26 cellular contexts compared by ENCODE assay signal in genomic region chr12:125005652-125006051, GRCh38.
"Had no signal": no experiment of that assay in that cellular context is flagged by ENCODE, and none has a peak within 500 bp of the region (broad histone marks: within the 10 kb centered on the region; RNA-seq: fewer than 3 reads in every experiment).

No MANE protein-coding gene starts in this region.

- H3K36me3 ChIP-seq: tibial artery, upper lobe of left lung had no signal

- ATAC-seq: left lobe of liver; mucosa of descending colon; natural killer cell treated with Interleukin-12 subunit alpha and Interleukin-12 subunit beta and Interleukin-15 and Interleukin-18, amount 100 ng/mL, for 72 hours; psoas muscle; stimulated activated memory B cell treated with anti-CD40 and anti-IgM and Interleukin-4, amounts not matched to agents 10 μg/mL and 1 μg/mL and 100 μg/mL, for 72 hours; stimulated activated naive CD8-positive, alpha-beta T cell treated with anti-CD3 and anti-CD28 coated beads, Interleukin-15, Interleukin-2, amounts not matched to agents 100 U/mL and 50 U/mL, for 24 hours had no signal

- H3K4me3 ChIP-seq: coronary artery, mucosa of descending colon, psoas muscle, skin epidermis, spleen, testis, tibial artery, upper lobe of left lung had no signal

- H3K27ac Mint-ChIP-seq: immature natural killer cell; mesothelial cell of epicardium; natural killer cell treated with Interleukin-12 subunit alpha and Interleukin-12 subunit beta and Interleukin-15 and Interleukin-18, amount 100 ng/mL, for 72 hours; stimulated activated memory B cell treated with anti-CD40 and anti-IgM and Interleukin-4, amounts not matched to agents 10 μg/mL and 1 μg/mL and 100 μg/mL, for 72 hours had no signal

- H3K9me3 ChIP-seq: mucosa of descending colon, psoas muscle, spleen, testis, tibial artery, upper lobe of left lung had no signal

- DNase-seq: dermis blood vessel endothelial cell; effector memory CD4-positive, alpha-beta T cell; hypothalamus; immature natural killer cell; islet precursor cell; mesenchymal stem cell; mucosa of descending colon; naive B cell; nucleus accumbens; psoas muscle; spleen; stimulated activated CD4-positive, alpha-beta T cell treated with anti-CD3 and anti-CD28 coated beads, Interleukin-4, amount 100 ng/mL, for 4 hours; stimulated activated naive CD8-positive, alpha-beta T cell treated with anti-CD3 and anti-CD28 coated beads, Interleukin-15, Interleukin-2, amounts not matched to agents 100 U/mL and 50 U/mL, for 24 hours; substantia nigra; testis; tibial artery; upper lobe of left lung had no signal

- H3K9me3 Mint-ChIP-seq: immature natural killer cell; naive B cell; natural killer cell treated with Interleukin-12 subunit alpha and Interleukin-12 subunit beta and Interleukin-15 and Interleukin-18, amount 100 ng/mL, for 72 hours; stimulated activated memory B cell treated with anti-CD40 and anti-IgM and Interleukin-4, amounts not matched to agents 10 μg/mL and 1 μg/mL and 100 μg/mL, for 72 hours had no signal

- H3K4me1 ChIP-seq: psoas muscle, testis, tibial artery, upper lobe of left lung had no signal

- FAIRE-seq: endometrium, frontal cortex, urothelium cell line had no signal

- H3K27me3 ChIP-seq: spleen, testis, tibial artery, upper lobe of left lung had no signal

- H3K36me3 Mint-ChIP-seq: immature natural killer cell; natural killer cell treated with Interleukin-12 subunit alpha and Interleukin-12 subunit beta and Interleukin-15 and Interleukin-18, amount 100 ng/mL, for 72 hours had no signal

- H3K27ac ChIP-seq: coronary artery, psoas muscle, skin epidermis, spleen, testis, tibial artery, upper lobe of left lung had no signal
